8 cellular contexts compared by ENCODE assay signal in the genomic region with DNA sequence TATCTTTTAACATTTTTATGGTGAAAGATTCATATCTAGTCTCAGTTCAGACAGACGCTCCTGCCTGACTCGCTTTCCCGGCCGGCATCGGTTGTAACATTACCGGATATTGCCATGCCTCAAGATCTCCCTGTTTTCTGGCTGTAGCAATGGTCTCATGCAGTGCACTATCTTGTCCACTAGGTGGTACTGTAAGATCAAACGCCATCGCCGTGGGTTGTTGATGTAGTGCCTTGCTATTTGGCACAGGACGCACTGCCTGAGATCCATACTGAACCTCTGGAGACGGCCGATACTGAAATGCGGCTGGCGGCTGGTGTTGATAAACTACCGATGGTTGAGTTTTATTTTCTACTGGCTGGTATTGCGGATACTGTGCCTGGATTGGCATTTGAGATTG.
A peak's percentile ranks its signal among the peaks of the same experiment; 100 is the strongest.
DNase-seq lines count a peak whose midpoint lies in the region; ATAC-seq, FAIRE-seq and TF ChIP-seq lines count a peak whose summit lies in the region.
"Not testable (repeated sequence)": the region's sequence is repeated elsewhere in the genome, so short reads cannot be mapped to it uniquely, and the experiment has no call there.

No MANE protein-coding gene starts in this region.

- TF ChIP-seq CTCF in Loucy (conservative IDR thresholded peaks at IDR 0.05; ENCODE audit: low read length): peak; percentile 61
- TF ChIP-seq CTCF in keratinocyte (optimal IDR thresholded peaks at IDR 0.05 in 1 of 3, IDR thresholded peaks at IDR 0.05 in 1 of 3, conservative IDR thresholded peaks at IDR 0.05 in 1 of 3; ENCODE audit: extremely low read depth in 1 of 3, insufficient read depth in 2 of 3, low read length in 3 of 3): peak in 2 of 3 experiments; percentile 60 to 64

- H3K9me3 ChIP-seq in Loucy (ENCODE audit: insufficient read depth, low read depth, low read length); keratinocyte (ENCODE audit: control insufficient read depth, low read depth, low read length): not testable (repeated sequence)

- DNase-seq in DMS53 (lab: John Stamatoyannopoulos, UW): peak; percentile 78
- DNase-seq in SK-MEL-5 (ENCODE audit: low read depth, low spot score): peak; percentile 62
- DNase-seq in activated T-cell treated with anti-CD3 and anti-CD28 coated beads for 4 hours: peak; percentile 25
- DNase-seq in dermis blood vessel endothelial cell: peak; percentile 70
- DNase-seq in keratinocyte (ENCODE audit: low read depth, low spot score): not testable (repeated sequence)
- peak; percentile 58 to 68 for DNase-seq in stimulated activated naive CD8-positive, alpha-beta T cell treated with anti-CD3 and anti-CD28 coated beads, Interleukin-15, amount 100 ng/mL, for 72 hours

- H2AFZ ChIP-seq in Loucy (ENCODE audit: low read length): peak overlapping the region; percentile 67; the same call in 1 of the 2 replicates
- not testable (repeated sequence) for H2AFZ ChIP-seq in keratinocyte (ENCODE audit: control insufficient read depth, low read length)

- peak overlapping the region; percentile 23 to 69 for H3K27ac Mint-ChIP-seq in stimulated activated naive CD8-positive, alpha-beta T cell treated with anti-CD3 and anti-CD28 coated beads, Interleukin-15, amount 100 ng/mL, for 72 hours

- not testable (repeated sequence) for H3K9me1 ChIP-seq in keratinocyte (ENCODE audit: control insufficient read depth, extremely low read depth, insufficient read depth, low read length)

- peaks cover 15% of the 10 kb centered on the region for H3K4me1 Mint-ChIP-seq in stimulated activated naive CD8-positive, alpha-beta T cell treated with anti-CD3 and anti-CD28 coated beads, Interleukin-15, amount 100 ng/mL, for 72 hours

- H3K4me1 ChIP-seq in Loucy (ENCODE audit: insufficient read depth, low read length, poor library complexity, severe bottlenecking); keratinocyte (ENCODE audit: control insufficient read depth, extremely low read depth, insufficient read depth, low read length); rectal smooth muscle tissue (ENCODE audit: control insufficient read depth, insufficient read depth, low read length): not testable (repeated sequence)

- H3K27ac ChIP-seq in keratinocyte (ENCODE audit: control insufficient read depth, insufficient read depth, low read length); rectal smooth muscle tissue (ENCODE audit: low read depth, low read length): not testable (repeated sequence)

- ATAC-seq in stimulated activated naive CD8-positive, alpha-beta T cell treated with anti-CD3 and anti-CD28 coated beads, Interleukin-15, amount 100 ng/mL, for 72 hours: not testable (repeated sequence)

- not testable (repeated sequence) for H3K9me3 Mint-ChIP-seq in stimulated activated naive CD8-positive, alpha-beta T cell treated with anti-CD3 and anti-CD28 coated beads, Interleukin-15, amount 100 ng/mL, for 72 hours

- H3K27me3 ChIP-seq in Loucy (ENCODE audit: insufficient read depth, low read length, poor library complexity, severe bottlenecking); keratinocyte (ENCODE audit: control insufficient read depth, extremely low read depth, insufficient read depth, low read length); rectal smooth muscle tissue (ENCODE audit: control insufficient read depth, insufficient read depth, low read length): not testable (repeated sequence)

- H3K27me3 Mint-ChIP-seq in stimulated activated naive CD8-positive, alpha-beta T cell treated with anti-CD3 and anti-CD28 coated beads, Interleukin-15, amount 100 ng/mL, for 72 hours: peaks cover 29% of the 10 kb centered on the region

- not testable (repeated sequence) for FAIRE-seq in keratinocyte (lab: Jason Lieb, UNC)

- H3K4me3 Mint-ChIP-seq in stimulated activated naive CD8-positive, alpha-beta T cell treated with anti-CD3 and anti-CD28 coated beads, Interleukin-15, amount 100 ng/mL, for 72 hours: peak overlapping the region; percentile 30 to 50

- in situ Hi-C loops in SK-MEL-5 (cut with HindIII; ENCODE audit: low pct_unique_long_range_greater_than_20kb, low sequenced_read_pairs): not testable (repeated sequence)

- not testable (repeated sequence) for H4K20me1 ChIP-seq in Loucy (ENCODE audit: insufficient read depth, low read length, poor library complexity, severe bottlenecking); keratinocyte (ENCODE audit: control insufficient read depth, extremely low read depth, insufficient read depth, low read length)

- not testable (repeated sequence) for H3K36me3 ChIP-seq in Loucy (ENCODE audit: insufficient read depth, low read length); keratinocyte (ENCODE audit: control insufficient read depth in 2 of 2, extremely low read depth in 1 of 2, insufficient read depth in 2 of 2, low read length in 2 of 2); rectal smooth muscle tissue (ENCODE audit: control insufficient read depth, insufficient read depth, low read length)

- peak overlapping the region; percentile 53 for H3K4me2 ChIP-seq in Loucy (ENCODE audit: low read depth, low read length, poor library complexity, severe bottlenecking)
- H3K4me2 ChIP-seq in keratinocyte (ENCODE audit: control insufficient read depth, extremely low read depth, insufficient read depth, low read depth, low read length): peak overlapping the region; percentile 10

- H3K79me2 ChIP-seq in Loucy (ENCODE audit: insufficient read depth, low read length); keratinocyte (ENCODE audit: control insufficient read depth, insufficient read depth, low read length): not testable (repeated sequence)

- not testable (repeated sequence) for H3K9ac ChIP-seq in Loucy (ENCODE audit: low read depth, low read length, poor library complexity, severe bottlenecking); keratinocyte (ENCODE audit: control insufficient read depth, extremely low read depth, insufficient read depth, low read length); rectal smooth muscle tissue (ENCODE audit: low read length)

- not testable (repeated sequence) for H3F3A ChIP-seq in Loucy (ENCODE audit: low read depth)

- dilution Hi-C loops in keratinocyte (cut with MboI; ENCODE audit: extremely low pct_ligation_motif_present, low sequenced_read_pairs): not testable (repeated sequence)

- not testable (repeated sequence) for H3K9me2 ChIP-seq in Loucy (replicated peaks; ENCODE audit: low read depth, low read length)

- H3K4me3 ChIP-seq in Loucy (ENCODE audit: low read length, poor library complexity, severe bottlenecking) (peak overlapping the region; percentile 38), rectal smooth muscle tissue (ENCODE audit: low read length) (peak overlapping the region; percentile 27)
- H3K4me3 ChIP-seq in keratinocyte (ENCODE audit: control insufficient read depth in 2 of 3, extremely low read depth in 1 of 3, insufficient read depth in 2 of 3, low read depth in 1 of 3, low read length in 3 of 3): not testable (repeated sequence)
